ENCODE assay signal across 26 cellular contexts in genomic region chr16:85882181-85882810, GRCh38. TPM values are rescaled to one million over a fixed set of nuclear protein-coding genes. Genes with fewer than 3 reads are reported as not detected.
DNase-seq lines count a peak whose midpoint lies in the region; ATAC-seq, FAIRE-seq and TF ChIP-seq lines count a peak whose summit lies in the region.
"Had no signal": no experiment of that assay in that cellular context is flagged by ENCODE, and none has a peak within 500 bp of the region (broad histone marks: within the 10 kb centered on the region; RNA-seq: fewer than 3 reads in every experiment).

No MANE protein-coding gene starts in this region.

- H3K9me2 ChIP-seq in neural cell (ENCODE audit: insufficient read depth, low read length): no peaks in the 10 kb centered on the region

- H3K9me3 Mint-ChIP-seq in activated B cell treated with CpG ODN at 0.5 μM for 24 hours: peaks cover 10% of the 10 kb centered on the region
- H3K9me3 Mint-ChIP-seq: activated CD4-positive, alpha-beta T cell treated with anti-CD3 and anti-CD28 coated beads, Interleukin-2, amount 10 ng/mL, durations not matched to agents 7 days and 5 days; CD4-positive, alpha-beta T cell; memory B cell had no signal

- H3K27ac Mint-ChIP-seq in activated B cell treated with CpG ODN at 0.5 μM for 24 hours: no peak overlapping the region
- H3K27ac Mint-ChIP-seq: activated CD4-positive, alpha-beta T cell treated with anti-CD3 and anti-CD28 coated beads, Interleukin-2, amount 10 ng/mL, durations not matched to agents 7 days and 5 days; CD4-positive, alpha-beta T cell; memory B cell; T-helper 17 cell had no signal

- TF ChIP-seq RAD21 in neural cell (conservative IDR thresholded peaks at IDR 0.05): no peak

- TF ChIP-seq CTCF in activated B cell treated with CpG ODN at 0.5 μM for 24 hours (IDR thresholded peaks at IDR 0.05): no peak
- TF ChIP-seq CTCF in neural cell (IDR thresholded peaks at IDR 0.05; ENCODE audit: poor library complexity, severe bottlenecking): no peak

- CTCF ChIA-PET in activated B cell treated with CpG ODN at 0.5 μM for 24 hours (lab: Charles Lee): interaction anchor here (0.6 kb wide), 1 partner anchor 61 kb away, joined by 3 read pairs; no protein-coding TSS in a partner anchor

- H2AFZ ChIP-seq in neural cell (ENCODE audit: low read depth, low read length): no peak overlapping the region

- peak; percentile 25 for ATAC-seq in activated B cell treated with CpG ODN at 0.5 μM for 24 hours (ENCODE audit: low read depth)
- ATAC-seq: T-helper 17 cell, upper lobe of right lung had no signal

- no peak overlapping the region; a peak in 1 of 22 replicates for H3K9ac ChIP-seq in BLaER1 treated with 17β-estradiol and CSF1 and Interleukin-3, amounts not matched to agents 10 nM and 100 nM
- no peak overlapping the region for H3K9ac ChIP-seq in neural cell (ENCODE audit: low read length)
- H3K9ac ChIP-seq: KMS-11 had no signal

- no peak for DNase-seq in GM18507 (ENCODE audit: extremely low spot score, insufficient read length, low read depth)
- no peak for DNase-seq in activated B cell treated with CpG ODN at 0.5 μM for 24 hours
- no peak for DNase-seq in OCI-M2 (lab: John Stamatoyannopoulos, UW; ENCODE audit: unreplicated experiment)
- DNase-seq in DMS53 treated with DMSO at 0.1 percent for 48 hours (lab: John Stamatoyannopoulos, UW; ENCODE audit: unreplicated experiment): no peak
- DNase-seq in urothelium cell line (ENCODE audit: low spot score): no peak
- DNase-seq: activated CD4-positive, alpha-beta T cell treated with anti-CD3 and anti-CD28 coated beads, Interleukin-2, amount 10 ng/mL, durations not matched to agents 7 days and 5 days; activated gamma-delta T cell; amygdala; CD4-positive, alpha-beta T cell; DMS153; GDM1; NCI-H1694 treated with DMSO at 0.1 percent for 48 hours; NCI-H226; stimulated activated CD4-positive, alpha-beta T cell treated with anti-CD3 and anti-CD28 coated beads, Interleukin-4, amount 100 ng/mL, for 4 hours; T-helper 17 cell; upper lobe of right lung had no signal

- H3K4me2 ChIP-seq in BLaER1 treated with 17β-estradiol and CSF1 and Interleukin-3, amounts not matched to agents 10 nM and 100 nM: peak overlapping the region; percentile 71 to 86 (median 81)
- peak overlapping the region; percentile 36 for H3K4me2 ChIP-seq in neural cell (ENCODE audit: low read length)
- H3K4me2 ChIP-seq: KMS-11 had no signal

- peaks cover 0 to 11% (median 0%) of the 10 kb centered on the region in 11 experiments; a peak in 1 of 22 replicates for H3K27me3 ChIP-seq in BLaER1 treated with 17β-estradiol and CSF1 and Interleukin-3, amounts not matched to agents 10 nM and 100 nM
- no peaks in the 10 kb centered on the region for H3K27me3 ChIP-seq in neural cell (ENCODE audit: insufficient read depth, low read depth, low read length)

- peaks cover 0 to 22% (median 19%) of the 10 kb centered on the region in 11 experiments; a peak in 18 of 22 replicates for H3K9me3 ChIP-seq in BLaER1 treated with 17β-estradiol and CSF1 and Interleukin-3, amounts not matched to agents 10 nM and 100 nM (replicated peaks in 1 of 11)
- no peaks in the 10 kb centered on the region for H3K9me3 ChIP-seq in neural cell (ENCODE audit: low read length)
- H3K9me3 ChIP-seq: SJSA1, upper lobe of right lung had no signal

- no peaks in the 10 kb centered on the region for H3K79me2 ChIP-seq in neural cell (replicated peaks; ENCODE audit: insufficient read depth, low read length)

- intact Hi-C loops in activated B cell treated with CpG ODN at 0.5 μM for 24 hours (cut with micrococcal nuclease): no loop called here

- FAIRE-seq in GM18507 (lab: Jason Lieb, UNC) (peak; percentile 58), urothelium cell line (lab: Jason Lieb, UNC) (no peak)
- FAIRE-seq: HTR-8/SVneo, RCC 7860 had no signal

- TF ChIP-seq EP300 in neural cell (conservative IDR thresholded peaks at IDR 0.05; ENCODE audit: poor library complexity, severe bottlenecking): peak; percentile 70

- H3K4me3 ChIP-seq in BLaER1 treated with 17β-estradiol and CSF1 and Interleukin-3, amounts not matched to agents 10 nM and 100 nM: no peak overlapping the region
- H3K4me3 ChIP-seq in neural cell (ENCODE audit: low read length): peak overlapping the region; percentile 14
- H3K4me3 ChIP-seq: cardiac muscle cell, SJSA1, upper lobe of right lung had no signal

- H3K27me3 Mint-ChIP-seq in activated B cell treated with CpG ODN at 0.5 μM for 24 hours: no peaks in the 10 kb centered on the region
- H3K27me3 Mint-ChIP-seq: CD4-positive, alpha-beta T cell; memory B cell had no signal

- H3K4me3 Mint-ChIP-seq in activated B cell treated with CpG ODN at 0.5 μM for 24 hours: no peak overlapping the region
- H3K4me3 Mint-ChIP-seq: activated CD4-positive, alpha-beta T cell treated with anti-CD3 and anti-CD28 coated beads, Interleukin-2, amount 10 ng/mL, durations not matched to agents 7 days and 5 days; CD4-positive, alpha-beta T cell; memory B cell; T-helper 17 cell had no signal

- H3K36me3 ChIP-seq in BLaER1 treated with 17β-estradiol and CSF1 and Interleukin-3, amounts not matched to agents 10 nM and 100 nM: peaks cover 0 to 19% (median 4%) of the 10 kb centered on the region in 11 experiments; a peak in 8 of 22 replicates
- H3K36me3 ChIP-seq in neural cell (ENCODE audit: insufficient read depth, low read length): no peaks in the 10 kb centered on the region
- H3K36me3 ChIP-seq: cardiac muscle cell, SJSA1, upper lobe of right lung had no signal

- peak overlapping the region in 3 of 11 experiments; percentile 10 to 39 (median 19); a peak in 6 of 22 replicates for H3K27ac ChIP-seq in BLaER1 treated with 17β-estradiol and CSF1 and Interleukin-3, amounts not matched to agents 10 nM and 100 nM
- H3K27ac ChIP-seq in neural cell (ENCODE audit: low read length): peak overlapping the region; percentile 21
- H3K27ac ChIP-seq: cardiac muscle cell, KMS-11, SJSA1, upper lobe of right lung had no signal

- no peaks in the 10 kb centered on the region for H3K36me3 Mint-ChIP-seq in activated B cell treated with CpG ODN at 0.5 μM for 24 hours (ENCODE audit: low read depth)
- H3K36me3 Mint-ChIP-seq: memory B cell had no signal

- no peaks in the 10 kb centered on the region for H4K20me1 ChIP-seq in BLaER1 treated with 17β-estradiol and CSF1 and Interleukin-3, amounts not matched to agents 10 nM and 100 nM
- no peaks in the 10 kb centered on the region for H4K20me1 ChIP-seq in neural cell (ENCODE audit: insufficient read depth)

- H3K4me1 ChIP-seq in BLaER1 treated with 17β-estradiol and CSF1 and Interleukin-3, amounts not matched to agents 10 nM and 100 nM: peaks cover 24 to 89% (median 54%) of the 10 kb centered on the region in 10 experiments
- H3K4me1 ChIP-seq: upper lobe of right lung had no signal

- POLR2A ChIA-PET in activated B cell treated with CpG ODN at 0.5 μM for 24 hours (lab: Charles Lee): interaction anchor here (0.6 kb wide), 2 partner anchors 30 to 66 kb away, joined by 5 to 8 read pairs; no protein-coding TSS in a partner anchor

- H3K4me1 Mint-ChIP-seq in activated B cell treated with CpG ODN at 0.5 μM for 24 hours: peaks cover 29% of the 10 kb centered on the region

- H3F3A ChIP-seq in neural cell (ENCODE audit: insufficient read depth, low read length, poor library complexity, severe bottlenecking): no peaks in the 10 kb centered on the region

TF ChIP-seq in neural cell, 6 proteins besides CTCF, POLR2A, EP300 and RAD21:
- no peak for TF ChIP-seq TAF1 (IDR thresholded peaks at IDR 0.05; ENCODE audit: low read depth)
- TF ChIP-seq REST (IDR thresholded peaks at IDR 0.05; ENCODE audit: borderline replicate concordance): no peak
- TF ChIP-seq SMC3 (conservative IDR thresholded peaks at IDR 0.05; ENCODE audit: poor library complexity): no peak

RNA-seq across cellular contexts. Expression of gene IRF8, which starts 16.7 kb away (rescaled TPM):
- 234 and 248 TPM in 2 replicates for total RNA-seq in activated B cell treated with CpG ODN at 0.5 μM for 24 hours
- not detected in 2 replicates for polyA plus RNA-seq in neural cell
- not detected in 2 replicates for polyA minus RNA-seq in neural cell
- total RNA-seq: osteocyte had no signal
- polyA plus RNA-seq: AG04450 had no signal
